1 cellular context compared by ENCODE assay signal in the genomic region with DNA sequence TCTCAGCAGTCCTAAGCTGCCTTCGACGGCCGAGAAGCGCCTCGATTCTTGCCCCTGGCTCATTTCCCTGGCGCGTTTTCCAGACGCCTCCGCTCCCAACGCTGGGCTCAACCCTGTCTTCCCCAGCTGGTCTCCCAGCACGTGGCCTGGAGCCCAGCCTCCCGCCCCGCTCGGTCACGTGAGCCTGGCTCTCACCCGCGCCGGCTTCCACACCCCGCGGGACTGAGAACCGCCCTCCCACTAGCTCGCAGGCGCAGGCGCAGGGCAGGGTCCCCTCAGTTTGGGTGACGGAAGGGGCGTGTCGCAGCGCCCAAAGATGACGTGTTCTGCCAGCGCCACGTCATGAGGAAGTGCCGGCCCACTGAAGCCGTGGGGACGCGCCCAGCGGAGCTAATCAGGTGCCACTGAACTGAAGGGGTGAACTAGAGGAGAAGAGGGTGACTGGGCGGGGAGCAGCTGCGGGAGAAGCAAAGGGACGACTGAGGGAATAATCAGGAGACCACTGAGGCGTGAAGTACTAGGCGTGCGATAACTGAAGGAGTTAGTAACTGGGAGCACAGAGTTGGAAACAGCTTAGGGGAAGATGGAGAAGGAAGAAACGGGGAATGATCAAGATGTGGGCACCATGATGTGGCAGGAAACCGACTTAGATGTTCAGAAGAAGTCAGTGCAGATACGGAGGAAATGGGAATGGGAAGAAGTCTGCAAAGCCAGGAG.
TF ChIP-seq lines count a peak whose summit lies in the region.

A gene with protein sequence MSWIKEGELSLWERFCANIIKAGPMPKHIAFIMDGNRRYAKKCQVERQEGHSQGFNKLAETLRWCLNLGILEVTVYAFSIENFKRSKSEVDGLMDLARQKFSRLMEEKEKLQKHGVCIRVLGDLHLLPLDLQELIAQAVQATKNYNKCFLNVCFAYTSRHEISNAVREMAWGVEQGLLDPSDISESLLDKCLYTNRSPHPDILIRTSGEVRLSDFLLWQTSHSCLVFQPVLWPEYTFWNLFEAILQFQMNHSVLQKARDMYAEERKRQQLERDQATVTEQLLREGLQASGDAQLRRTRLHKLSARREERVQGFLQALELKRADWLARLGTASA (plus strand): TSS at position 343 of the 717 bp plus-strand sequence. CDS start 625 bp downstream, outside the sequence.

TF ChIP-seq in HepG2, 621 proteins besides CTCF, POLR2A, EP300 and RAD21 (continued from another document and continues in another):
- TF ChIP-seq, protein P1, sequence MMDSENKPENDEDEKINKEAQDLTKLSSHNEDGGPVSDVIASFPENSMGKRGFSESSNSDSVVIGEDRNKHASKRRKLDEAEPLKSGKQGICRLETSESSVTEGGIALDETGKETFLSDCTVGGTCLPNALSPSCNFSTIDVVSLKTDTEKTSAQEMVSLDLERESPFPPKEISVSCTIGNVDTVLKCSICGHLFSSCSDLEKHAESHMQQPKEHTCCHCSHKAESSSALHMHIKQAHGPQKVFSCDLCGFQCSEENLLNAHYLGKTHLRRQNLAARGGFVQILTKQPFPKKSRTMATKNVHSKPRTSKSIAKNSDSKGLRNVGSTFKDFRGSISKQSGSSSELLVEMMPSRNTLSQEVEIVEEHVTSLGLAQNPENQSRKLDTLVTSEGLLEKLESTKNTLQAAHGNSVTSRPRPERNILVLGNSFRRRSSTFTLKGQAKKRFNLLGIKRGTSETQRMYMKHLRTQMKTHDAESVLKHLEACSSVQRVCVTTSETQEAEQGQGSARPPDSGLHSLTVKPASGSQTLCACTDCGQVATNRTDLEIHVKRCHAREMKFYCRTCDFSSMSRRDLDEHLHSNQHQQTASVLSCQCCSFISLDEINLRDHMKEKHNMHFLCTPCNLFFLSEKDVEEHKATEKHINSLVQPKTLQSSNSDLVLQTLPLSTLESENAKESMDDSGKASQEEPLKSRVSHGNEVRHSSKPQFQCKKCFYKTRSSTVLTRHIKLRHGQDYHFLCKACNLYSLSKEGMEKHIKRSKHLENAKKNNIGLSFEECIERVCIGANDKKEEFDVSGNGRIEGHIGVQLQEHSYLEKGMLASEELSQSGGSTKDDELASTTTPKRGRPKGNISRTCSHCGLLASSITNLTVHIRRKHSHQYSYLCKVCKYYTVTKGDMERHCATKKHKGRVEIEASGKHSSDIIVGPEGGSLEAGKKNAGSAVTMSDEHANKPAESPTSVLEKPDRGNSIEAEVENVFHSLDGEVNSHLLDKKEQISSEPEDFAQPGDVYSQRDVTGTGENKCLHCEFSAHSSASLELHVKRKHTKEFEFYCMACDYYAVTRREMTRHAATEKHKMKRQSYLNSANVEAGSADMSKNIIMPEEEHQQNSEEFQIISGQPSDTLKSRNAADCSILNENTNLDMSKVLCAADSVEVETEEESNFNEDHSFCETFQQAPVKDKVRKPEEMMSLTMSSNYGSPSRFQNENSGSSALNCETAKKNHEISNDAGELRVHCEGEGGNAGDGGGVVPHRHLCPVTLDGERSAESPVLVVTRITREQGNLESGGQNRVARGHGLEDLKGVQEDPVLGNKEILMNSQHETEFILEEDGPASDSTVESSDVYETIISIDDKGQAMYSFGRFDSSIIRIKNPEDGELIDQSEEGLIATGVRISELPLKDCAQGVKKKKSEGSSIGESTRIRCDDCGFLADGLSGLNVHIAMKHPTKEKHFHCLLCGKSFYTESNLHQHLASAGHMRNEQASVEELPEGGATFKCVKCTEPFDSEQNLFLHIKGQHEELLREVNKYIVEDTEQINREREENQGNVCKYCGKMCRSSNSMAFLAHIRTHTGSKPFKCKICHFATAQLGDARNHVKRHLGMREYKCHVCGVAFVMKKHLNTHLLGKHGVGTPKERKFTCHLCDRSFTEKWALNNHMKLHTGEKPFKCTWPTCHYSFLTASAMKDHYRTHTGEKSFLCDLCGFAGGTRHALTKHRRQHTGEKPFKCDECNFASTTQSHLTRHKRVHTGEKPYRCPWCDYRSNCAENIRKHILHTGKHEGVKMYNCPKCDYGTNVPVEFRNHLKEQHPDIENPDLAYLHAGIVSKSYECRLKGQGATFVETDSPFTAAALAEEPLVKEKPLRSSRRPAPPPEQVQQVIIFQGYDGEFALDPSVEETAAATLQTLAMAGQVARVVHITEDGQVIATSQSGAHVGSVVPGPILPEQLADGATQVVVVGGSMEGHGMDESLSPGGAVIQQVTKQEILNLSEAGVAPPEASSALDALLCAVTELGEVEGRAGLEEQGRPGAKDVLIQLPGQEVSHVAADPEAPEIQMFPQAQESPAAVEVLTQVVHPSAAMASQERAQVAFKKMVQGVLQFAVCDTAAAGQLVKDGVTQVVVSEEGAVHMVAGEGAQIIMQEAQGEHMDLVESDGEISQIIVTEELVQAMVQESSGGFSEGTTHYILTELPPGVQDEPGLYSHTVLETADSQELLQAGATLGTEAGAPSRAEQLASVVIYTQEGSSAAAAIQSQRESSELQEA (CRISPR knock-in tag; IDR thresholded peaks at IDR 0.05; ENCODE audit: not compliant biosample characterization) = peak; percentile 97
- TF ChIP-seq, protein P2, sequence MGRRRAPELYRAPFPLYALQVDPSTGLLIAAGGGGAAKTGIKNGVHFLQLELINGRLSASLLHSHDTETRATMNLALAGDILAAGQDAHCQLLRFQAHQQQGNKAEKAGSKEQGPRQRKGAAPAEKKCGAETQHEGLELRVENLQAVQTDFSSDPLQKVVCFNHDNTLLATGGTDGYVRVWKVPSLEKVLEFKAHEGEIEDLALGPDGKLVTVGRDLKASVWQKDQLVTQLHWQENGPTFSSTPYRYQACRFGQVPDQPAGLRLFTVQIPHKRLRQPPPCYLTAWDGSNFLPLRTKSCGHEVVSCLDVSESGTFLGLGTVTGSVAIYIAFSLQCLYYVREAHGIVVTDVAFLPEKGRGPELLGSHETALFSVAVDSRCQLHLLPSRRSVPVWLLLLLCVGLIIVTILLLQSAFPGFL (CRISPR knock-in tag; IDR thresholded peaks at IDR 0.05) = no peak
- TF ChIP-seq, protein P3, sequence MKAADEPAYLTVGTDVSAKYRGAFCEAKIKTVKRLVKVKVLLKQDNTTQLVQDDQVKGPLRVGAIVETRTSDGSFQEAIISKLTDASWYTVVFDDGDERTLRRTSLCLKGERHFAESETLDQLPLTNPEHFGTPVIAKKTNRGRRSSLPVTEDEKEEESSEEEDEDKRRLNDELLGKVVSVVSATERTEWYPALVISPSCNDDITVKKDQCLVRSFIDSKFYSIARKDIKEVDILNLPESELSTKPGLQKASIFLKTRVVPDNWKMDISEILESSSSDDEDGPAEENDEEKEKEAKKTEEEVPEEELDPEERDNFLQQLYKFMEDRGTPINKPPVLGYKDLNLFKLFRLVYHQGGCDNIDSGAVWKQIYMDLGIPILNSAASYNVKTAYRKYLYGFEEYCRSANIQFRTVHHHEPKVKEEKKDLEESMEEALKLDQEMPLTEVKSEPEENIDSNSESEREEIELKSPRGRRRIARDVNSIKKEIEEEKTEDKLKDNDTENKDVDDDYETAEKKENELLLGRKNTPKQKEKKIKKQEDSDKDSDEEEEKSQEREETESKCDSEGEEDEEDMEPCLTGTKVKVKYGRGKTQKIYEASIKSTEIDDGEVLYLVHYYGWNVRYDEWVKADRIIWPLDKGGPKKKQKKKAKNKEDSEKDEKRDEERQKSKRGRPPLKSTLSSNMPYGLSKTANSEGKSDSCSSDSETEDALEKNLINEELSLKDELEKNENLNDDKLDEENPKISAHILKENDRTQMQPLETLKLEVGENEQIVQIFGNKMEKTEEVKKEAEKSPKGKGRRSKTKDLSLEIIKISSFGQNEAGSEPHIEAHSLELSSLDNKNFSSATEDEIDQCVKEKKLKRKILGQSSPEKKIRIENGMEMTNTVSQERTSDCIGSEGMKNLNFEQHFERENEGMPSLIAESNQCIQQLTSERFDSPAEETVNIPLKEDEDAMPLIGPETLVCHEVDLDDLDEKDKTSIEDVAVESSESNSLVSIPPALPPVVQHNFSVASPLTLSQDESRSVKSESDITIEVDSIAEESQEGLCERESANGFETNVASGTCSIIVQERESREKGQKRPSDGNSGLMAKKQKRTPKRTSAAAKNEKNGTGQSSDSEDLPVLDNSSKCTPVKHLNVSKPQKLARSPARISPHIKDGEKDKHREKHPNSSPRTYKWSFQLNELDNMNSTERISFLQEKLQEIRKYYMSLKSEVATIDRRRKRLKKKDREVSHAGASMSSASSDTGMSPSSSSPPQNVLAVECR (CRISPR knock-in tag; IDR thresholded peaks at IDR 0.05; ENCODE audit: borderline replicate concordance) = peak; percentile 98
- TF ChIP-seq MED8 (CRISPR knock-in tag; IDR thresholded peaks at IDR 0.05; ENCODE audit: insufficient replicate concordance) (peak; percentile 93), CBX2 (IDR thresholded peaks at IDR 0.05; ENCODE audit: low read depth, low read length) (no peak), CBX2 (CRISPR knock-in tag; IDR thresholded peaks at IDR 0.05; ENCODE audit: low read depth) (no peak; the same call in 1 of the 2 replicates), RBM22 (optimal IDR thresholded peaks at IDR 0.05; ENCODE audit: low read length) (no peak), FOSL2 (CRISPR knock-in tag; IDR thresholded peaks at IDR 0.05) (peak; percentile 73; the same call in 1 of the 2 replicates), ZFP41 (CRISPR knock-in tag; IDR thresholded peaks at IDR 0.05; ENCODE audit: borderline replicate concordance) (peak; percentile 90; the same call in 1 of the 2 replicates), MEIS1 (CRISPR knock-in tag; IDR thresholded peaks at IDR 0.05; ENCODE audit: borderline replicate concordance) (no peak), TBX2 (CRISPR knock-in tag; IDR thresholded peaks at IDR 0.05; ENCODE audit: borderline replicate concordance) (peak; percentile 96), MXD4 (CRISPR knock-in tag; IDR thresholded peaks at IDR 0.05) (peak; percentile 97), ZNF432 (CRISPR knock-in tag; IDR thresholded peaks at IDR 0.05; ENCODE audit: borderline replicate concordance) (no peak), ZNF570 (CRISPR knock-in tag; IDR thresholded peaks at IDR 0.05; ENCODE audit: borderline replicate concordance) (no peak), RXRA (CRISPR knock-in tag; IDR thresholded peaks at IDR 0.05) (peak; percentile 90), ZNF501 (CRISPR knock-in tag; IDR thresholded peaks at IDR 0.05) (peak; percentile 93)
- TF ChIP-seq, protein P4, sequence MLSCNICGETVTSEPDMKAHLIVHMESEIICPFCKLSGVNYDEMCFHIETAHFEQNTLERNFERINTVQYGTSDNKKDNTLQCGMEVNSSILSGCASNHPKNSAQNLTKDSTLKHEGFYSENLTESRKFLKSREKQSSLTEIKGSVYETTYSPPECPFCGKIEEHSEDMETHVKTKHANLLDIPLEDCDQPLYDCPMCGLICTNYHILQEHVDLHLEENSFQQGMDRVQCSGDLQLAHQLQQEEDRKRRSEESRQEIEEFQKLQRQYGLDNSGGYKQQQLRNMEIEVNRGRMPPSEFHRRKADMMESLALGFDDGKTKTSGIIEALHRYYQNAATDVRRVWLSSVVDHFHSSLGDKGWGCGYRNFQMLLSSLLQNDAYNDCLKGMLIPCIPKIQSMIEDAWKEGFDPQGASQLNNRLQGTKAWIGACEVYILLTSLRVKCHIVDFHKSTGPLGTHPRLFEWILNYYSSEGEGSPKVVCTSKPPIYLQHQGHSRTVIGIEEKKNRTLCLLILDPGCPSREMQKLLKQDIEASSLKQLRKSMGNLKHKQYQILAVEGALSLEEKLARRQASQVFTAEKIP (CRISPR knock-in tag; IDR thresholded peaks at IDR 0.05; ENCODE audit: borderline replicate concordance) = no peak
- TF ChIP-seq, protein P5, sequence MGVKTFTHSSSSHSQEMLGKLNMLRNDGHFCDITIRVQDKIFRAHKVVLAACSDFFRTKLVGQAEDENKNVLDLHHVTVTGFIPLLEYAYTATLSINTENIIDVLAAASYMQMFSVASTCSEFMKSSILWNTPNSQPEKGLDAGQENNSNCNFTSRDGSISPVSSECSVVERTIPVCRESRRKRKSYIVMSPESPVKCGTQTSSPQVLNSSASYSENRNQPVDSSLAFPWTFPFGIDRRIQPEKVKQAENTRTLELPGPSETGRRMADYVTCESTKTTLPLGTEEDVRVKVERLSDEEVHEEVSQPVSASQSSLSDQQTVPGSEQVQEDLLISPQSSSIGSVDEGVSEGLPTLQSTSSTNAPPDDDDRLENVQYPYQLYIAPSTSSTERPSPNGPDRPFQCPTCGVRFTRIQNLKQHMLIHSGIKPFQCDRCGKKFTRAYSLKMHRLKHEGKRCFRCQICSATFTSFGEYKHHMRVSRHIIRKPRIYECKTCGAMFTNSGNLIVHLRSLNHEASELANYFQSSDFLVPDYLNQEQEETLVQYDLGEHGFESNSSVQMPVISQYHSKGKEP (CRISPR knock-in tag; IDR thresholded peaks at IDR 0.05) = peak; percentile 91; the same call in 1 of the 2 replicates
- TF ChIP-seq, protein P6, sequence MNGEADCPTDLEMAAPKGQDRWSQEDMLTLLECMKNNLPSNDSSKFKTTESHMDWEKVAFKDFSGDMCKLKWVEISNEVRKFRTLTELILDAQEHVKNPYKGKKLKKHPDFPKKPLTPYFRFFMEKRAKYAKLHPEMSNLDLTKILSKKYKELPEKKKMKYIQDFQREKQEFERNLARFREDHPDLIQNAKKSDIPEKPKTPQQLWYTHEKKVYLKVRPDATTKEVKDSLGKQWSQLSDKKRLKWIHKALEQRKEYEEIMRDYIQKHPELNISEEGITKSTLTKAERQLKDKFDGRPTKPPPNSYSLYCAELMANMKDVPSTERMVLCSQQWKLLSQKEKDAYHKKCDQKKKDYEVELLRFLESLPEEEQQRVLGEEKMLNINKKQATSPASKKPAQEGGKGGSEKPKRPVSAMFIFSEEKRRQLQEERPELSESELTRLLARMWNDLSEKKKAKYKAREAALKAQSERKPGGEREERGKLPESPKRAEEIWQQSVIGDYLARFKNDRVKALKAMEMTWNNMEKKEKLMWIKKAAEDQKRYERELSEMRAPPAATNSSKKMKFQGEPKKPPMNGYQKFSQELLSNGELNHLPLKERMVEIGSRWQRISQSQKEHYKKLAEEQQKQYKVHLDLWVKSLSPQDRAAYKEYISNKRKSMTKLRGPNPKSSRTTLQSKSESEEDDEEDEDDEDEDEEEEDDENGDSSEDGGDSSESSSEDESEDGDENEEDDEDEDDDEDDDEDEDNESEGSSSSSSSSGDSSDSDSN (CRISPR knock-in tag; IDR thresholded peaks at IDR 0.05) = peak; percentile 58; the same call in 1 of the 2 replicates
- TF ChIP-seq, protein P7, sequence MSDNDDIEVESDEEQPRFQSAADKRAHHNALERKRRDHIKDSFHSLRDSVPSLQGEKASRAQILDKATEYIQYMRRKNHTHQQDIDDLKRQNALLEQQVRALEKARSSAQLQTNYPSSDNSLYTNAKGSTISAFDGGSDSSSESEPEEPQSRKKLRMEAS (IDR thresholded peaks at IDR 0.05) = peak; percentile 100
